In genomic region chr6:22424196-22424595, GRCh38 we compare ENCODE assay signal across 25 cellular contexts.
DNase-seq lines count a peak whose midpoint lies in the region; FAIRE-seq and TF ChIP-seq lines count a peak whose summit lies in the region.
"Had no signal": no experiment of that assay in that cellular context is flagged by ENCODE, and none has a peak within 500 bp of the region (broad histone marks: within the 10 kb centered on the region; RNA-seq: fewer than 3 reads in every experiment).

No MANE protein-coding gene starts in this region.

- no peaks in the 10 kb centered on the region for H3K36me3 Mint-ChIP-seq in MCF 10A (ENCODE audit: insufficient read depth, unreplicated experiment)
- H3K36me3 Mint-ChIP-seq: CD8-positive, alpha-beta T cell had no signal

- no peaks in the 10 kb centered on the region for H3K27me3 ChIP-seq in breast epithelium
- H3K27me3 ChIP-seq in mammary epithelial cell (ENCODE audit: insufficient read depth, low read length) = no peaks in the 10 kb centered on the region
- no peaks in the 10 kb centered on the region for H3K27me3 ChIP-seq in suprapubic skin
- H3K27me3 ChIP-seq: BLaER1 treated with 17β-estradiol and CSF1 and Interleukin-3, amounts not matched to agents 10 nM and 100 nM had no signal

- peak overlapping the region; percentile 9 for H3K27ac Mint-ChIP-seq in MCF 10A (ENCODE audit: low read depth, unreplicated experiment)
- H3K27ac Mint-ChIP-seq: B cell; CD4-positive, alpha-beta T cell; CD8-positive, alpha-beta T cell had no signal

- POLR2A ChIA-PET in MCF 10A (lab: Yijun Ruan, JAX) = interaction anchor here (0.6 kb wide), 1 partner anchor 43 kb away, joined by 3 read pairs; no protein-coding TSS in a partner anchor

- DNase-seq in MCF 10A (ENCODE audit: unreplicated experiment) = peak; percentile 50
- no peak for DNase-seq in breast epithelium (ENCODE audit: low spot score in 2 of 2)
- DNase-seq in mammary epithelial cell = peak; percentile 50
- DNase-seq in frontal cortex (ENCODE audit: low spot score in 2 of 2) = no peak
- DNase-seq in NK-92 treated with Interleukin-12 subunit alpha and Interleukin-12 subunit beta, amount 100 ng/mL, for 24 hours (lab: John Stamatoyannopoulos, UW) = no peak
- DNase-seq in suprapubic skin (ENCODE audit: low spot score in 2 of 2) = no peak
- no peak for DNase-seq in NCI-H82 treated with DMSO at 0.1 percent for 48 hours (lab: John Stamatoyannopoulos, UW; ENCODE audit: unreplicated experiment)
- DNase-seq: AML-193; CD4-positive, alpha-beta T cell; CD8-positive, alpha-beta T cell; DMS 273 treated with DMSO at 0.1 percent for 48 hours; DMS153; DMS53; DMS79; DND-41; EL; GDM1 had no signal

- dilution Hi-C loops in mammary epithelial cell (cut with HindIII; ENCODE audit: low sequenced_read_pairs) = no loop called here

- H3K36me3 ChIP-seq in breast epithelium = no peaks in the 10 kb centered on the region
- H3K36me3 ChIP-seq in mammary epithelial cell (ENCODE audit: insufficient read depth, low read length) = no peaks in the 10 kb centered on the region
- no peaks in the 10 kb centered on the region for H3K36me3 ChIP-seq in suprapubic skin
- H3K36me3 ChIP-seq: BLaER1 treated with 17β-estradiol and CSF1 and Interleukin-3, amounts not matched to agents 10 nM and 100 nM had no signal

- no peaks in the 10 kb centered on the region for H3K27me3 Mint-ChIP-seq in MCF 10A (ENCODE audit: insufficient read depth, unreplicated experiment)
- H3K27me3 Mint-ChIP-seq: B cell; CD4-positive, alpha-beta T cell had no signal

- peaks cover 14% of the 10 kb centered on the region for H3K4me1 Mint-ChIP-seq in MCF 10A (ENCODE audit: insufficient read depth, unreplicated experiment)
- H3K4me1 Mint-ChIP-seq: B cell had no signal

- peak overlapping the region; percentile 1 for H3K4me2 ChIP-seq in mammary epithelial cell (ENCODE audit: insufficient read depth, low read depth, low read length)
- H3K4me2 ChIP-seq: A549; BLaER1 treated with 17β-estradiol and CSF1 and Interleukin-3, amounts not matched to agents 10 nM and 100 nM had no signal

- TF ChIP-seq POLR2A in breast epithelium (IDR thresholded peaks at IDR 0.05) (no peak), suprapubic skin (IDR thresholded peaks at IDR 0.05) (no peak)

- FAIRE-seq in frontal cortex (lab: Jason Lieb, UNC) = peak; percentile 81
- FAIRE-seq: A549, GM12892, GM18507 had no signal

- H3K4me3 Mint-ChIP-seq in MCF 10A (ENCODE audit: unreplicated experiment) = no peak overlapping the region
- H3K4me3 Mint-ChIP-seq: B cell; CD4-positive, alpha-beta T cell; CD8-positive, alpha-beta T cell had no signal

- WGBS in mammary epithelial cell (ENCODE audit: low coverage, missing lambda C conversion rate) = 52% methylated on average over 2 of the region's 2 CpGs
- 77% methylated on average over 2 of the region's 2 CpGs for WGBS in suprapubic skin

- TF ChIP-seq CTCF in MCF 10A (IDR thresholded peaks at IDR 0.05; ENCODE audit: unreplicated experiment) (no peak), breast epithelium (IDR thresholded peaks at IDR 0.05) (no peak), mammary epithelial cell (conservative IDR thresholded peaks at IDR 0.05 in 1 of 2, IDR thresholded peaks at IDR 0.05 in 1 of 2; ENCODE audit: extremely low read depth in 1 of 2, insufficient read depth in 1 of 2, low read depth in 1 of 2, low read length in 2 of 2) (no peak), suprapubic skin (IDR thresholded peaks at IDR 0.05) (no peak)

- peaks cover 19% of the 10 kb centered on the region for H3K9me3 Mint-ChIP-seq in MCF 10A (ENCODE audit: unreplicated experiment)

- no peak for TF ChIP-seq EP300 in suprapubic skin (IDR thresholded peaks at IDR 0.05)

- no peaks in the 10 kb centered on the region for H4K20me1 ChIP-seq in mammary epithelial cell (ENCODE audit: insufficient read depth, low read length)
- H4K20me1 ChIP-seq: BLaER1 treated with 17β-estradiol and CSF1 and Interleukin-3, amounts not matched to agents 10 nM and 100 nM had no signal

- no peak overlapping the region for H2AFZ ChIP-seq in mammary epithelial cell (ENCODE audit: low read depth, low read length)

- H3K4me1 ChIP-seq in breast epithelium (no peaks in the 10 kb centered on the region), mammary epithelial cell (ENCODE audit: insufficient read depth, low read length) (peaks cover 7% of the 10 kb centered on the region), suprapubic skin (no peaks in the 10 kb centered on the region)
- H3K4me1 ChIP-seq: A549; BLaER1 treated with 17β-estradiol and CSF1 and Interleukin-3, amounts not matched to agents 10 nM and 100 nM had no signal

- peaks cover 0 to 5% of the 10 kb centered on the region in 2 donors for H3K9me3 ChIP-seq in breast epithelium
- H3K9me3 ChIP-seq in mammary epithelial cell (replicated peaks; ENCODE audit: insufficient read depth, low read length) = peaks cover 10% of the 10 kb centered on the region
- no peaks in the 10 kb centered on the region for H3K9me3 ChIP-seq in suprapubic skin

- in situ Hi-C loops in mammary epithelial cell (cut with MboI; ENCODE audit: low sequenced_read_pairs in 2 of 2) = no loop called here

- intact Hi-C loops in MCF 10A (cut with micrococcal nuclease) = no loop called here
- intact Hi-C loops in breast epithelium (cut with DNase I; ENCODE audit: low total_unique reads) = no loop called here
- intact Hi-C loops in mammary epithelial cell (cut with micrococcal nuclease) = no loop called here

- BruUV-seq in MCF 10A (replicated peaks; lab: Mats Ljungman, UMichigan) (no TSS peak), mammary epithelial cell (replicated peaks; lab: Mats Ljungman, UMichigan) (no TSS peak)

- H3K9ac ChIP-seq in mammary epithelial cell (ENCODE audit: insufficient read depth, low read length) = no peak overlapping the region
- H3K9ac ChIP-seq: BLaER1 treated with 17β-estradiol and CSF1 and Interleukin-3, amounts not matched to agents 10 nM and 100 nM had no signal

- H3K4me3 ChIP-seq in breast epithelium = no peak overlapping the region
- no peak overlapping the region for H3K4me3 ChIP-seq in mammary epithelial cell (replicated peaks in 1 of 3; ENCODE audit: insufficient read depth in 1 of 3, low read depth in 2 of 3, low read length in 3 of 3)
- H3K4me3 ChIP-seq in suprapubic skin = no peak overlapping the region
- H3K4me3 ChIP-seq: A549; BLaER1 treated with 17β-estradiol and CSF1 and Interleukin-3, amounts not matched to agents 10 nM and 100 nM; GM12878 had no signal

- H3K27ac ChIP-seq in breast epithelium = no peak overlapping the region
- no peak overlapping the region for H3K27ac ChIP-seq in mammary epithelial cell (ENCODE audit: insufficient read depth, low read depth, low read length)
- no peak overlapping the region for H3K27ac ChIP-seq in suprapubic skin
- H3K27ac ChIP-seq: 22Rv1; A549; BLaER1 treated with 17β-estradiol and CSF1 and Interleukin-3, amounts not matched to agents 10 nM and 100 nM; C4-2B had no signal

- no peaks in the 10 kb centered on the region for H3K79me2 ChIP-seq in mammary epithelial cell (ENCODE audit: insufficient read depth, low read length)

- CTCF ChIA-PET in MCF 10A (lab: Yijun Ruan, JAX) (no interaction called here), mammary epithelial cell (lab: Charles Lee; ENCODE audit: low non-redundant PET) (no interaction called here)

Comparison
In these comparisons a context has a peak if more than half of its experiments do, and no peak if none do; other contexts are left out.
1. DNase-seq: peak in MCF 10A (single experiment) and mammary epithelial cell (single experiment); none in breast epithelium (0 of 2), frontal cortex (0 of 2), NK-92 treated with Interleukin-12 subunit alpha and Interleukin-12 subunit beta, amount 100 ng/mL, for 24 hours (single experiment), suprapubic skin (0 of 2) and NCI-H82 treated with DMSO at 0.1 percent for 48 hours (single experiment).